8 cellular contexts compared by ENCODE assay signal in genomic region chr14:31420013-31420318, GRCh38. TPM values are rescaled to one million over a fixed set of nuclear protein-coding genes. Genes with fewer than 3 reads are reported as not detected.
DNase-seq lines count a peak whose midpoint lies in the region; ATAC-seq, FAIRE-seq and TF ChIP-seq lines count a peak whose summit lies in the region.

No MANE protein-coding gene starts in this region.

- no peaks in the 10 kb centered on the region for H3K9me3 ChIP-seq in CD8-positive, alpha-beta memory T cell (ENCODE audit: low read length)
- H3K9me3 ChIP-seq in mucosa of descending colon (no peaks in the 10 kb centered on the region), upper lobe of right lung (no peaks in the 10 kb centered on the region)

- no peaks in the 10 kb centered on the region for H3K36me3 ChIP-seq in CD8-positive, alpha-beta memory T cell (ENCODE audit: insufficient read depth, low read length)
- H3K36me3 ChIP-seq in mucosa of descending colon (ENCODE audit: low read depth) (no peaks in the 10 kb centered on the region), upper lobe of right lung (no peaks in the 10 kb centered on the region)

- peak overlapping the region; percentile 93 for H3K4me3 ChIP-seq in CD8-positive, alpha-beta memory T cell (ENCODE audit: low read length)
- H3K4me3 ChIP-seq in mucosa of descending colon (peak overlapping the region; percentile 97), upper lobe of right lung (peak overlapping the region; percentile 94)

- H3K9me3 Mint-ChIP-seq in CD8-positive, alpha-beta memory T cell, result no peaks in the 10 kb centered on the region
- H3K9me3 Mint-ChIP-seq in endothelial cell (ENCODE audit: unreplicated experiment), result no peaks in the 10 kb centered on the region

- peak overlapping the region in 7 of 8 donors; percentile 43 to 98 (median 92) for H3K27ac Mint-ChIP-seq in CD8-positive, alpha-beta memory T cell
- H3K27ac Mint-ChIP-seq in endothelial cell (ENCODE audit: unreplicated experiment), result no peak overlapping the region

- CTCF ChIA-PET in CD8-positive, alpha-beta memory T cell (lab: Charles Lee), result interaction anchor here (1.0 to 2.2 kb wide), 8 partner anchors 14 to 211 kb away, joined by 3 to 11 read pairs (median 4); partner anchors contain the start of gene DTD2

- peak overlapping the region; percentile 81 for H3K27ac ChIP-seq in CD8-positive, alpha-beta memory T cell (ENCODE audit: low read depth, low read length)
- H3K27ac ChIP-seq in upper lobe of right lung, result peak overlapping the region; percentile 90

- H3K4me1 Mint-ChIP-seq in CD8-positive, alpha-beta memory T cell, result peaks cover 24 to 36% (median 30%) of the 10 kb centered on the region in 3 donors
- H3K4me1 Mint-ChIP-seq in endothelial cell (ENCODE audit: unreplicated experiment), result peaks cover 9% of the 10 kb centered on the region

- peak; percentile 20 for ATAC-seq in GM19372 (IDR thresholded peaks at IDR 0.05; ENCODE audit: low read depth, unreplicated experiment)
- peak; percentile 30 for ATAC-seq in HG03460 (IDR thresholded peaks at IDR 0.05; ENCODE audit: unreplicated experiment)
- ATAC-seq in mucosa of descending colon, result peak; percentile 88
- ATAC-seq in upper lobe of right lung, result peak; percentile 88

- no peak for FAIRE-seq in D721Med (lab: Jason Lieb, UNC)

- POLR2A ChIA-PET in CD8-positive, alpha-beta memory T cell (lab: Charles Lee), result interaction anchor here (1.2 to 2.1 kb wide), 4 partner anchors 8 to 394 kb away, joined by 5 to 21 read pairs (median 11); partner anchors contain the start of genes AP4S1, DTD2, HECTD1 and STRN3

- H3K27me3 Mint-ChIP-seq in CD8-positive, alpha-beta memory T cell, result peaks cover 0 to 1% of the 10 kb centered on the region in 2 donors
- H3K27me3 Mint-ChIP-seq in endothelial cell (ENCODE audit: unreplicated experiment), result no peaks in the 10 kb centered on the region

- H3K36me3 Mint-ChIP-seq in CD8-positive, alpha-beta memory T cell, result peaks cover 0 to 3% (median 2%) of the 10 kb centered on the region in 3 donors
- H3K36me3 Mint-ChIP-seq in endothelial cell (ENCODE audit: low read depth, unreplicated experiment), result no peaks in the 10 kb centered on the region

- TF ChIP-seq CTCF in endothelial cell (IDR thresholded peaks at IDR 0.05; ENCODE audit: unreplicated experiment), result no peak
- no peak for TF ChIP-seq CTCF in mucosa of descending colon (IDR thresholded peaks at IDR 0.05)
- no peak for TF ChIP-seq CTCF in upper lobe of right lung (IDR thresholded peaks at IDR 0.05)
- no peak for TF ChIP-seq CTCF in D721Med (IDR thresholded peaks at IDR 0.05; ENCODE audit: insufficient read depth, missing control alignments)

- intact Hi-C loops in mucosa of descending colon (cut with DNase I, micrococcal nuclease) (no loop called here), upper lobe of right lung (cut with DNase I) (no loop called here)

- H3K4me3 Mint-ChIP-seq in CD8-positive, alpha-beta memory T cell, result peak overlapping the region; percentile 96 to 100 (median 98)
- peak overlapping the region; percentile 95 for H3K4me3 Mint-ChIP-seq in endothelial cell (ENCODE audit: unreplicated experiment)

- DNase-seq in CD8-positive, alpha-beta memory T cell, result peak in 2 of 5 donors; percentile 1 to 10
- peak; percentile 13 for DNase-seq in T-helper 9 cell
- peak; percentile 75 for DNase-seq in endothelial cell (ENCODE audit: low spot score)
- peak; percentile 76 to 90 (median 89) for DNase-seq in mucosa of descending colon
- peak; percentile 92 for DNase-seq in upper lobe of right lung
- no peak for DNase-seq in D721Med (ENCODE audit: insufficient read length, low spot score)

- H3K4me1 ChIP-seq in CD8-positive, alpha-beta memory T cell (ENCODE audit: insufficient read depth, low read length), result peaks cover 9% of the 10 kb centered on the region
- H3K4me1 ChIP-seq in mucosa of descending colon (ENCODE audit: low read depth) (peaks cover 11% of the 10 kb centered on the region), upper lobe of right lung (peaks cover 20% of the 10 kb centered on the region)

- H3K27me3 ChIP-seq in CD8-positive, alpha-beta memory T cell (ENCODE audit: insufficient read depth, low read length, poor library complexity, severe bottlenecking), result no peaks in the 10 kb centered on the region
- H3K27me3 ChIP-seq in upper lobe of right lung, result no peaks in the 10 kb centered on the region

RNA-seq across cellular contexts. Expression of gene HEATR5A, which starts 0.4 kb away (rescaled TPM):
- total RNA-seq in CD8-positive, alpha-beta memory T cell, result 10 to 100 TPM; 12.7 to 13.8 TPM
- polyA plus RNA-seq in CD8-positive, alpha-beta memory T cell, result 6.1 TPM
- total RNA-seq in endothelial cell (ENCODE audit: unreplicated experiment) (25.3 TPM), mucosa of descending colon (10 to 100 TPM; 53.3 to 80.0 (median 56.8) TPM), upper lobe of right lung (46.3 TPM)

RNA-seq across cellular contexts. Expression of gene DTD2, which starts 37.3 kb away (rescaled TPM):
- total RNA-seq in CD8-positive, alpha-beta memory T cell, result 10 to 100 TPM; 28.4 to 28.7 TPM
- 18.0 TPM for polyA plus RNA-seq in CD8-positive, alpha-beta memory T cell
- total RNA-seq in endothelial cell (ENCODE audit: unreplicated experiment) (5.1 TPM), mucosa of descending colon (10 to 100 TPM; 11.3 to 14.6 (median 13.4) TPM), upper lobe of right lung (18.2 TPM)

Comparison
In these comparisons a context has a peak if more than half of its experiments do, and no peak if none do; other contexts are left out.
1. ATAC-seq: peak in every context shown above with its lines; median percentile 88 in mucosa of descending colon; 88 in upper lobe of right lung; 30 in HG03460; 20 in GM19372.